In the genomic region with DNA sequence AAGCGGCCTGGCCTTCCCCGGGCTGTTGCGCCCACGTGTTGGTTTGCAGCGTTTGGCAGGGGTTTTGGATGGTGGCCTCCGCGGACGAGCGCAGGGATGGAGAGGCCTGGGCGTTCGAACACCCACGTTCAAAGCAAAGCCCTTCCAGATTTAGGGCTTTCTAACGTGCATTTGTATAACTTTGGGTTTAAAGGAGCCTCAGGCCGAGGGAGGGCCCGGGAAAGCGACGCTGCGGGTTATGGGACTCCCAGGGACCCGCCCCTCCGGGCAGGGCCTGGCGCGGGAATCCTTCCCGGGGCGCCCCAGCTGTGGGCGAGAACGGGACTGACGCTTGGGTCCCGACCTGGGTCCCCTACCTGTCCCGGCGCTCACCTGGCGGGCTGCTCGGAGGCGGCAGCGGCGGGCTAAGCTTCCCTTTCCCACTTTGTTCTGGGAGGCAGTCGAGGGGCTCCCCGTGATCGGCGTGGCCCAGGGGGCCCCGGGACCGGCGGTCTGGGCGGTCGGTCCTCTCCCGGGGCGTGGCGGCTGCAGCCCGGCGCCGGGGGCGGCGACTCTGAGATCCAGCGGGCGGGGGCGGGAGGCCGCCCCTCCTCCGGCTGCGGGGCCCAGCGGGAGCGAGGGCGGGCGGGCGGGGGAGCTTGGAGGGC, we compare ENCODE assay signal across 8 cellular contexts. TPM values are rescaled to one million over a fixed set of nuclear protein-coding genes. Genes with fewer than 3 reads are reported as not detected.
DNase-seq lines count a peak whose midpoint lies in the region; ATAC-seq and TF ChIP-seq lines count a peak whose summit lies in the region.

A gene with protein sequence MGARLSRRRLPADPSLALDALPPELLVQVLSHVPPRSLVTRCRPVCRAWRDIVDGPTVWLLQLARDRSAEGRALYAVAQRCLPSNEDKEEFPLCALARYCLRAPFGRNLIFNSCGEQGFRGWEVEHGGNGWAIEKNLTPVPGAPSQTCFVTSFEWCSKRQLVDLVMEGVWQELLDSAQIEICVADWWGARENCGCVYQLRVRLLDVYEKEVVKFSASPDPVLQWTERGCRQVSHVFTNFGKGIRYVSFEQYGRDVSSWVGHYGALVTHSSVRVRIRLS (minus strand): TSS at position 529 of the 647 bp plus-strand sequence. CDS start 25,423 bp downstream, outside the sequence.

- H3K27me3 ChIP-seq in AG04450 (ENCODE audit: control insufficient read depth, insufficient read depth, low read length): no peaks in the 10 kb centered on the region
- no peaks in the 10 kb centered on the region for H3K27me3 ChIP-seq in breast epithelium
- H3K27me3 ChIP-seq in iPS-15b (ENCODE audit: control insufficient read depth, insufficient read depth, low read length): no peaks in the 10 kb centered on the region

- CTCF ChIA-PET in AG04450 (lab: Charles Lee): interaction anchor here (0.6 to 2.9 kb wide), 7 partner anchors 13 to 573 kb away, joined by 3 to 17 read pairs (median 9); a partner anchor contains a TSS

- POLR2A ChIA-PET in AG04450 (lab: Yijun Ruan, JAX): interaction anchor here (0.6 to 0.8 kb wide), 2 partner anchors 103 to 602 kb away, joined by 4 to 5 read pairs; no protein-coding TSS in a partner anchor

- intact Hi-C loops in breast epithelium (cut with DNase I; ENCODE audit: low total_unique reads): no loop called here

- H3K9ac ChIP-seq in iPS-15b (ENCODE audit: low read depth, low read length): peak within 1 kb of the TSS; percentile 80

- H3K4me3 ChIP-seq in AG04450 (ENCODE audit: low read depth, low read length) (peak within 1 kb of the TSS; percentile 74), breast epithelium (peak within 1 kb of the TSS; percentile 56 to 81 (median 68)), iPS-15b (ENCODE audit: low read depth, low read length) (peak within 1 kb of the TSS; percentile 74)

- no peak for TF ChIP-seq CTCF in AG04450 (IDR thresholded peaks at IDR 0.05; ENCODE audit: low read depth, low read length)
- TF ChIP-seq CTCF in breast epithelium (IDR thresholded peaks at IDR 0.05): no peak

- DNase-seq in AG04450 (ENCODE audit: low read depth, low spot score): no peak
- peak; percentile 68 for DNase-seq in HuH-7 (ENCODE audit: low spot score)
- DNase-seq in breast epithelium (ENCODE audit: low spot score in 2 of 2): peak in 1 of 2 donors; percentile 55
- DNase-seq in renal cortical epithelial cell (ENCODE audit: low read depth): peak; percentile 36
- no peak for DNase-seq in SHP77 (lab: John Stamatoyannopoulos, UW)
- DNase-seq in activated naive CD4-positive, alpha-beta T cell treated with Interleukin-2 at 50 U/mL for 16 hours: no peak

- no peak for ATAC-seq in GM21619 (IDR thresholded peaks at IDR 0.05; ENCODE audit: unreplicated experiment)

- H3K9me3 ChIP-seq in AG04450 (ENCODE audit: control insufficient read depth, insufficient read depth, low read length) (peaks cover under 1% of the 10 kb centered on the region), breast epithelium (peaks cover 0 to 2% of the 10 kb centered on the region in 2 donors), iPS-15b (ENCODE audit: control insufficient read depth, insufficient read depth, low read length) (no peaks in the 10 kb centered on the region)

- H3K4me1 ChIP-seq in breast epithelium (no peaks in the 10 kb centered on the region), iPS-15b (ENCODE audit: control insufficient read depth, insufficient read depth, low read length) (no peaks in the 10 kb centered on the region)

- H3K36me3 ChIP-seq in breast epithelium (no peaks in the 10 kb centered on the region), iPS-15b (ENCODE audit: control insufficient read depth, insufficient read depth, low read length) (no peaks in the 10 kb centered on the region)

- no peak for TF ChIP-seq POLR2A in breast epithelium (IDR thresholded peaks at IDR 0.05)

- H3K27ac ChIP-seq in AG04450 (ENCODE audit: low read depth, low read length) (peak within 1 kb of the TSS; percentile 84), breast epithelium (peak within 1 kb of the TSS; percentile 70 to 92)

RNA-seq across cellular contexts. Expression of the gene that starts here (rescaled TPM):
- polyA plus RNA-seq in AG04450 (2011; rRNA removed): 10.8 and 11.6 TPM in 2 replicates
- polyA minus RNA-seq in AG04450 (2011; rRNA and poly(A)+ RNA removed): 6.6 and 10.1 TPM in 2 replicates
- total RNA-seq in breast epithelium: 10 to 100 TPM; 14.2 to 67.2 (median 28.5) TPM
- total RNA-seq in renal cortical epithelial cell: 25.2 and 82.6 TPM in 2 replicates

Comparison
In these comparisons a context has a peak if more than half of its experiments do, and no peak if none do; other contexts are left out.
1. DNase-seq: peak in HuH-7 (single experiment) and renal cortical epithelial cell (single experiment); none in AG04450 (single experiment), SHP77 (0 of 2) and activated naive CD4-positive, alpha-beta T cell treated with Interleukin-2 at 50 U/mL for 16 hours (single experiment).
2. Peak in every context shown above with its lines, with median percentiles within 50 percentile points of each other: H3K4me3 ChIP-seq.